17 cellular contexts compared by ENCODE assay signal in the genomic region with DNA sequence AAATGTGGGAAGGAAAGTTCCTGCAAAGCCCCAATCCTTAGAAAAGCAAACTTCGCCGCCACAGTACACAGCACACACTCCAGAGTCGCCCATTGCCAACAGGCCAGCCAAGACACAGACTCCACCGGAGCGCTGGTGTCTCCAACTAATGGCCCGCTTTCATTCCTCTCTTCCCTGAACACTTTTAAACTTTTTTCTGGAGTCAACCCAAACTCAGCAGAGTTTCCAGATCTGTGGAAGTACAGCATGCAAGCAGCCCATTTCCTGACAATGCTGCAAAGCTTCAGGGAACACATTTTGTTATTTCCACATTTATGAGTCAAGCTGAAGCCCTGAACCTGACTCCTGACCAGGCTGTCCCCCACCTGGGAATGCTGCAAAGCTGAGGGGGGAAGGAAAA.
DNase-seq lines count a peak whose midpoint lies in the region; ATAC-seq and TF ChIP-seq lines count a peak whose summit lies in the region.
"Had no signal": no experiment of that assay in that cellular context is flagged by ENCODE, and none has a peak within 500 bp of the region (broad histone marks: within the 10 kb centered on the region; RNA-seq: fewer than 3 reads in every experiment).

No MANE protein-coding gene starts in this region.

- WGBS in psoas muscle, 3 donors, result 55 to 77% (median 57%) methylated on average over 6 of the region's 6 CpGs

- ATAC-seq in Right ventricle myocardium inferior (peak; percentile 86), psoas muscle (peak in 3 of 4 donors; percentile 23 to 49 (median 44)), GM21576 (IDR thresholded peaks at IDR 0.05; ENCODE audit: unreplicated experiment) (no peak), HG03175 (IDR thresholded peaks at IDR 0.05; ENCODE audit: unreplicated experiment) (no peak), HG03196 (IDR thresholded peaks at IDR 0.05; ENCODE audit: unreplicated experiment) (no peak)
- ATAC-seq: K562 had no signal

- H3K27ac ChIP-seq in right atrium auricular region, result no peak overlapping the region
- H3K27ac ChIP-seq in left ventricle myocardium inferior (replicated peaks), result peak overlapping the region; percentile 32
- H3K27ac ChIP-seq in psoas muscle, result no peak overlapping the region
- H3K27ac ChIP-seq: 22Rv1 had no signal

- intact Hi-C loops in Right ventricle myocardium inferior (cut with DNase I) (no loop called here), left ventricle myocardium inferior (cut with micrococcal nuclease) (no loop called here), psoas muscle (cut with DNase I) (no loop called here)

- H3K4me3 ChIP-seq in right atrium auricular region (no peak overlapping the region), left ventricle myocardium inferior (no peak overlapping the region), psoas muscle (no peak overlapping the region)
- H3K4me3 ChIP-seq: K562 had no signal

- no peak for TF ChIP-seq CTCF in right atrium auricular region (IDR thresholded peaks at IDR 0.05)
- TF ChIP-seq CTCF in left ventricle myocardium inferior (IDR thresholded peaks at IDR 0.05; ENCODE audit: borderline replicate concordance), result no peak
- no peak for TF ChIP-seq CTCF in psoas muscle (IDR thresholded peaks at IDR 0.05)

- H3K9me3 ChIP-seq in right atrium auricular region (no peaks in the 10 kb centered on the region), left ventricle myocardium inferior (replicated peaks) (no peaks in the 10 kb centered on the region), psoas muscle (no peaks in the 10 kb centered on the region)

- DNase-seq in Right ventricle myocardium inferior (ENCODE audit: missing footprints) (no peak), right atrium auricular region (ENCODE audit: low spot score) (no peak), left ventricle myocardium inferior (no peak), psoas muscle (no peak), KG1 (lab: John Stamatoyannopoulos, UW) (no peak)
- DNase-seq: CD4-positive, alpha-beta T cell; DMS79; MV-4-11; NCI-H1417; NCI-H187 treated with DMSO at 0.1 percent for 48 hours; NCI-H345; NCI-H526 treated with DMSO at 0.1 percent for 48 hours had no signal

- H3K36me3 ChIP-seq in right atrium auricular region (no peaks in the 10 kb centered on the region), left ventricle myocardium inferior (no peaks in the 10 kb centered on the region), psoas muscle (ENCODE audit: insufficient read depth in 1 of 2, low read depth in 1 of 2) (no peaks in the 10 kb centered on the region)

- no peaks in the 10 kb centered on the region for H3K27me3 ChIP-seq in right atrium auricular region
- H3K27me3 ChIP-seq in left ventricle myocardium inferior (ENCODE audit: low read depth), result no peaks in the 10 kb centered on the region
- no peaks in the 10 kb centered on the region for H3K27me3 ChIP-seq in psoas muscle (ENCODE audit: insufficient read depth in 3 of 3, low read length in 2 of 3)

- H3K4me1 ChIP-seq in right atrium auricular region (peaks cover 0 to 20% of the 10 kb centered on the region in 2 donors), left ventricle myocardium inferior (peaks cover 12% of the 10 kb centered on the region), psoas muscle (peaks cover 5% of the 10 kb centered on the region)

Comparison
In these comparisons a context has a peak if more than half of its experiments do, and no peak if none do; other contexts are left out.
1. ATAC-seq: peak in Right ventricle myocardium inferior (single experiment) and psoas muscle (3 of 4); none in GM21576 (single experiment), HG03175 (single experiment) and HG03196 (single experiment).